In genomic region chr13:75339635-75340374, GRCh38 we compare ENCODE assay signal across 1 cellular context.
TF ChIP-seq lines count a peak whose summit lies in the region.

No MANE protein-coding gene starts in this region.

TF ChIP-seq in HepG2, 621 proteins besides CTCF, POLR2A, EP300 and RAD21 (continued from another document and continues in another):
- 0 out of 2 replicates have a peak, but pooled peaks have one; percentile 62 for TF ChIP-seq ZNF3 (CRISPR knock-in tag; IDR thresholded peaks at IDR 0.05)
- 0 out of 2 replicates have a peak, but pooled peaks have one; percentile 71 for TF ChIP-seq ZBTB43 (CRISPR knock-in tag; conservative IDR thresholded peaks at IDR 0.05)
- peak; percentile 95 for TF ChIP-seq NCOA2 (CRISPR knock-in tag; IDR thresholded peaks at IDR 0.05)
- TF ChIP-seq DMAP1 (CRISPR knock-in tag; IDR thresholded peaks at IDR 0.05) = peak; percentile 53; the same call in 1 of the 2 replicates
- peak; percentile 94 for TF ChIP-seq TEAD3 (CRISPR knock-in tag; optimal IDR thresholded peaks at IDR 0.05; ENCODE audit: borderline replicate concordance)
- TF ChIP-seq JDP2 (CRISPR knock-in tag; IDR thresholded peaks at IDR 0.05; ENCODE audit: borderline replicate concordance) = no peak
- peak; percentile 78; the same call in 1 of the 2 replicates for TF ChIP-seq KAT8 (CRISPR knock-in tag; IDR thresholded peaks at IDR 0.05)
- peak; percentile 96 for TF ChIP-seq ZNF460 (CRISPR knock-in tag; IDR thresholded peaks at IDR 0.05; ENCODE audit: borderline replicate concordance)
- TF ChIP-seq SP1 (IDR thresholded peaks at IDR 0.05) = no peak
- no peak for TF ChIP-seq SP1 (CRISPR knock-in tag; IDR thresholded peaks at IDR 0.05)
- TF ChIP-seq NR2F6 (IDR thresholded peaks at IDR 0.05) = peak; percentile 77
- TF ChIP-seq NR2F6 (CRISPR knock-in tag; IDR thresholded peaks at IDR 0.05) = peak; percentile 68
- TF ChIP-seq NR2C2 (CRISPR knock-in tag; IDR thresholded peaks at IDR 0.05; ENCODE audit: borderline replicate concordance) = peak; percentile 44; the same call in 1 of the 2 replicates
- TF ChIP-seq SMAD3 (CRISPR knock-in tag; IDR thresholded peaks at IDR 0.05) = peak; percentile 83; the same call in 1 of the 2 replicates
- no peak; the same call in 1 of the 2 replicates for TF ChIP-seq ZNF292 (CRISPR knock-in tag; IDR thresholded peaks at IDR 0.05; ENCODE audit: borderline replicate concordance, low read depth)
- TF ChIP-seq JUND (CRISPR knock-in tag; IDR thresholded peaks at IDR 0.05) = peak; percentile 71
- TF ChIP-seq ZFP41 (CRISPR knock-in tag; IDR thresholded peaks at IDR 0.05; ENCODE audit: borderline replicate concordance) = no peak
- peak; percentile 33 for TF ChIP-seq ZEB1 (IDR thresholded peaks at IDR 0.05; ENCODE audit: insufficient replicate concordance, low read depth)
- TF ChIP-seq ETV5 (CRISPR knock-in tag; IDR thresholded peaks at IDR 0.05; ENCODE audit: borderline replicate concordance) = peak; percentile 49; the same call in 1 of the 2 replicates
- TF ChIP-seq PRPF4 (IDR thresholded peaks at IDR 0.05; ENCODE audit: low read depth, low read length, poor library complexity, severe bottlenecking) = no peak
- no peak for TF ChIP-seq HNRNPLL (IDR thresholded peaks at IDR 0.05; ENCODE audit: low read depth, low read length, poor library complexity, severe bottlenecking)
- TF ChIP-seq FOXO1 (CRISPR knock-in tag; IDR thresholded peaks at IDR 0.05) = 0 out of 2 replicates have a peak, but pooled peaks have one; percentile 10
- no peak for TF ChIP-seq SOX6 (IDR thresholded peaks at IDR 0.05)
- TF ChIP-seq SOX6 (CRISPR knock-in tag; IDR thresholded peaks at IDR 0.05) = peak; percentile 91
- peak in 1 of 2 experiments; percentile 72; a peak in 1 of 4 replicates for TF ChIP-seq NR2F1 (CRISPR knock-in tag; IDR thresholded peaks at IDR 0.05)
- TF ChIP-seq TBL1XR1 (IDR thresholded peaks at IDR 0.05; ENCODE audit: borderline replicate concordance, low read length, partially characterized antibody) = no peak
- TF ChIP-seq DRAP1 (CRISPR knock-in tag; IDR thresholded peaks at IDR 0.05) = peak; percentile 39; the same call in 1 of the 2 replicates
- no peak for TF ChIP-seq ZFP1 (CRISPR knock-in tag; IDR thresholded peaks at IDR 0.05)
- peak; percentile 67; the same call in 1 of the 2 replicates for TF ChIP-seq SIX1 (CRISPR knock-in tag; IDR thresholded peaks at IDR 0.05; ENCODE audit: borderline replicate concordance)
- TF ChIP-seq ZKSCAN1 (IDR thresholded peaks at IDR 0.05; ENCODE audit: low read length) = no peak
- peak; percentile 89 for TF ChIP-seq CREM (IDR thresholded peaks at IDR 0.05)
- no peak for TF ChIP-seq CREM (CRISPR knock-in tag; IDR thresholded peaks at IDR 0.05)
- TF ChIP-seq KLF16 (CRISPR knock-in tag; IDR thresholded peaks at IDR 0.05) = peak in 1 of 2 experiments; percentile 78; a peak in 1 of 4 replicates
- 0 out of 2 replicates have a peak, but pooled peaks have one; percentile 33 for TF ChIP-seq ZNF605 (CRISPR knock-in tag; IDR thresholded peaks at IDR 0.05)
- peak; percentile 98 for TF ChIP-seq FOXA1 (IDR thresholded peaks at IDR 0.05)
- peak; percentile 89 for TF ChIP-seq FOXA1 (CRISPR knock-in tag; IDR thresholded peaks at IDR 0.05)
- TF ChIP-seq TCF12 (IDR thresholded peaks at IDR 0.05) = no peak
- TF ChIP-seq TCF12 (CRISPR knock-in tag; IDR thresholded peaks at IDR 0.05) = peak; percentile 45; the same call in 1 of the 2 replicates
- peak; percentile 97 for TF ChIP-seq ZNF121 (CRISPR knock-in tag; IDR thresholded peaks at IDR 0.05)
- TF ChIP-seq ZMYM4 (CRISPR knock-in tag; IDR thresholded peaks at IDR 0.05) = peak; percentile 63
- peak; percentile 89 for TF ChIP-seq RCOR2 (CRISPR knock-in tag; IDR thresholded peaks at IDR 0.05)
- TF ChIP-seq MED13 (CRISPR knock-in tag; IDR thresholded peaks at IDR 0.05) = 0 out of 2 replicates have a peak, but pooled peaks have one; percentile 28
- TF ChIP-seq BHLHE40 (IDR thresholded peaks at IDR 0.05; ENCODE audit: low read length) = no peak
- TF ChIP-seq ZNF800 (CRISPR knock-in tag; IDR thresholded peaks at IDR 0.05) = 0 out of 2 replicates have a peak, but pooled peaks have one; percentile 63
- TF ChIP-seq NKX3-1 (CRISPR knock-in tag; IDR thresholded peaks at IDR 0.05) = peak; percentile 78; the same call in 1 of the 2 replicates
- TF ChIP-seq PITX1 (CRISPR knock-in tag; IDR thresholded peaks at IDR 0.05) = peak; percentile 75
- TF ChIP-seq GATA4 (IDR thresholded peaks at IDR 0.05; ENCODE audit: borderline replicate concordance, low read depth) = peak; percentile 80; the same call in 1 of the 2 replicates
- TF ChIP-seq ZNF772 (CRISPR knock-in tag; IDR thresholded peaks at IDR 0.05) = 0 out of 2 replicates have a peak, but pooled peaks have one; percentile 30
- TF ChIP-seq ZNF503 (CRISPR knock-in tag; IDR thresholded peaks at IDR 0.05) = peak; percentile 93
- TF ChIP-seq FOXP1 (IDR thresholded peaks at IDR 0.05) = peak; percentile 66; the same call in 1 of the 2 replicates
- peak; percentile 79; the same call in 1 of the 2 replicates for TF ChIP-seq FOXP1 (CRISPR knock-in tag; IDR thresholded peaks at IDR 0.05)
- TF ChIP-seq SAFB2 (CRISPR knock-in tag; IDR thresholded peaks at IDR 0.05; ENCODE audit: borderline replicate concordance, low read depth) = no peak
- 0 out of 2 replicates have a peak, but pooled peaks have one; percentile 44 for TF ChIP-seq ZNF543 (CRISPR knock-in tag; IDR thresholded peaks at IDR 0.05)
- TF ChIP-seq CEBPG (CRISPR knock-in tag; IDR thresholded peaks at IDR 0.05) = peak; percentile 41
- no peak for TF ChIP-seq TEF (CRISPR knock-in tag; IDR thresholded peaks at IDR 0.05)
- TF ChIP-seq ONECUT2 (CRISPR knock-in tag; IDR thresholded peaks at IDR 0.05) = peak; percentile 99
- TF ChIP-seq MIXL1 (CRISPR knock-in tag; IDR thresholded peaks at IDR 0.05) = peak; percentile 88
- TF ChIP-seq RERE (CRISPR knock-in tag; IDR thresholded peaks at IDR 0.05; ENCODE audit: low read depth) = peak; percentile 85; the same call in 1 of the 2 replicates
- peak; percentile 87; the same call in 1 of the 2 replicates for TF ChIP-seq SOX5 (CRISPR knock-in tag; IDR thresholded peaks at IDR 0.05; ENCODE audit: borderline replicate concordance)
- TF ChIP-seq ZNF710 (CRISPR knock-in tag; IDR thresholded peaks at IDR 0.05; ENCODE audit: borderline replicate concordance) = peak; percentile 65; the same call in 1 of the 2 replicates
- peak; percentile 61; the same call in 1 of the 2 replicates for TF ChIP-seq MBD4 (IDR thresholded peaks at IDR 0.05; ENCODE audit: borderline replicate concordance, low read length)
- TF ChIP-seq ZNF24 (IDR thresholded peaks at IDR 0.05) = 0 out of 2 replicates have a peak, but pooled peaks have one; percentile 37
- peak; percentile 62 for TF ChIP-seq FOSL2 (CRISPR knock-in tag; IDR thresholded peaks at IDR 0.05)
- 0 out of 2 replicates have a peak, but pooled peaks have one; percentile 18 for TF ChIP-seq ATF7 (IDR thresholded peaks at IDR 0.05)
- no peak for TF ChIP-seq ATF7 (CRISPR knock-in tag; IDR thresholded peaks at IDR 0.05)
- peak; percentile 96; the same call in 1 of the 2 replicates for TF ChIP-seq JUNB (CRISPR knock-in tag; IDR thresholded peaks at IDR 0.05; ENCODE audit: borderline replicate concordance)
- peak; percentile 35; the same call in 1 of the 2 replicates for TF ChIP-seq ZNF644 (CRISPR knock-in tag; IDR thresholded peaks at IDR 0.05; ENCODE audit: low read depth)
